In genomic region chr1:27581823-27582243, GRCh38 we compare ENCODE assay signal across 15 cellular contexts. TPM values are rescaled to one million over a fixed set of nuclear protein-coding genes. Genes with fewer than 3 reads are reported as not detected.
DNase-seq lines count a peak whose midpoint lies in the region; ATAC-seq and TF ChIP-seq lines count a peak whose summit lies in the region.
"Had no signal": no experiment of that assay in that cellular context is flagged by ENCODE, and none has a peak within 500 bp of the region (broad histone marks: within the 10 kb centered on the region; RNA-seq: fewer than 3 reads in every experiment).

No MANE protein-coding gene starts in this region.

- H3K4me2 ChIP-seq in neuronal stem cell (ENCODE audit: insufficient read depth, low read length, poor library complexity, severe bottlenecking) = no peak overlapping the region

- H3K79me1 ChIP-seq in neuronal stem cell (ENCODE audit: low read depth, low read length) = peaks cover 18% of the 10 kb centered on the region

- H2BK15ac ChIP-seq in neuronal stem cell (ENCODE audit: low read length) = no peak overlapping the region

- peak overlapping the region; percentile 61 for H3K9ac ChIP-seq in neuronal stem cell (ENCODE audit: low read depth, low read length, poor library complexity)

- no peaks in the 10 kb centered on the region for H3K9me3 ChIP-seq in adrenal gland (replicated peaks in 1 of 3)
- no peaks in the 10 kb centered on the region for H3K9me3 ChIP-seq in neuronal stem cell (replicated peaks in 1 of 2; ENCODE audit: control insufficient read depth in 2 of 2, insufficient read depth in 1 of 2, low read depth in 1 of 2, low read length in 2 of 2)
- no peaks in the 10 kb centered on the region for H3K9me3 ChIP-seq in tibial artery

- H2AK5ac ChIP-seq in neuronal stem cell (ENCODE audit: low read depth, low read length) = no peak overlapping the region

- intact Hi-C loops in adrenal gland (cut with DNase I) (no loop called here), Right ventricle myocardium superior (cut with DNase I) (no loop called here), tibial artery (cut with DNase I; ENCODE audit: low total_unique reads) (loop anchor here (2.0 kb wide), 1 partner anchor 15 kb away; no protein-coding TSS in a partner anchor)

- no peak for TF ChIP-seq CTCF in adrenal gland (IDR thresholded peaks at IDR 0.05)
- no peak for TF ChIP-seq CTCF in tibial artery (IDR thresholded peaks at IDR 0.05)

- no peak overlapping the region for H4K8ac ChIP-seq in neuronal stem cell (ENCODE audit: low read depth, low read length)

- DNase-seq in adrenal gland (peak in 5 of 7 donors; percentile 59 to 79 (median 68)), Right ventricle myocardium superior (peak; percentile 67), neuronal stem cell (ENCODE audit: low spot score) (no peak), tibial artery (peak; percentile 76 to 91), cortex of kidney (lab: John Stamatoyannopoulos, UW) (no peak), DMS 273 (lab: John Stamatoyannopoulos, UW; ENCODE audit: unreplicated experiment) (no peak), NCI-H524 treated with DMSO at 0.1 percent for 48 hours (lab: John Stamatoyannopoulos, UW) (no peak)
- DNase-seq in stimulated activated CD4-positive, alpha-beta T cell treated with anti-CD3 and anti-CD28 coated beads, Interleukin-4, amount 100 ng/mL, for 1 hour = no peak
- DNase-seq: activated B cell treated with CpG ODN at 0.5 μM for 24 hours; CD4-positive, alpha-beta T cell; NCI-H2171 treated with DMSO at 0.1 percent for 48 hours had no signal

- H3K18ac ChIP-seq in neuronal stem cell (ENCODE audit: low read length) = peak overlapping the region; percentile 74

- H3K14ac ChIP-seq in neuronal stem cell (ENCODE audit: low read length) = no peak overlapping the region

- H3K27ac ChIP-seq in adrenal gland = peak overlapping the region in 4 of 5 donors; percentile 57 to 96 (median 78)
- no peak overlapping the region for H3K27ac ChIP-seq in neuronal stem cell (replicated peaks; ENCODE audit: low read length)
- peak overlapping the region; percentile 84 to 97 for H3K27ac ChIP-seq in tibial artery
- H3K27ac ChIP-seq: SK-N-MC had no signal

- no peak overlapping the region for H2BK120ac ChIP-seq in neuronal stem cell (ENCODE audit: low read depth, low read length)

- peak overlapping the region; percentile 37 for H3K23ac ChIP-seq in neuronal stem cell (ENCODE audit: low read depth, low read length, poor library complexity)

- H3K36me3 ChIP-seq in adrenal gland (replicated peaks in 1 of 2) (no peaks in the 10 kb centered on the region), neuronal stem cell (replicated peaks in 1 of 2; ENCODE audit: control insufficient read depth in 2 of 2, insufficient read depth in 2 of 2, low read length in 2 of 2) (peaks cover 3 to 37% of the 10 kb centered on the region in 2 donors), tibial artery (no peaks in the 10 kb centered on the region)

- peak; percentile 67 for ATAC-seq in Right ventricle myocardium superior (ENCODE audit: poor library complexity)
- ATAC-seq: natural killer cell treated with Interleukin-12 subunit alpha and Interleukin-12 subunit beta and Interleukin-15 and Interleukin-18, amount 100 ng/mL, for 72 hours had no signal

- H4K91ac ChIP-seq in neuronal stem cell (ENCODE audit: low read depth, low read length, poor library complexity) = no peak overlapping the region

- H3K4me1 ChIP-seq in adrenal gland (replicated peaks in 1 of 2) (peaks cover 36 to 98% of the 10 kb centered on the region in 2 donors), neuronal stem cell (ENCODE audit: control insufficient read depth in 2 of 2, insufficient read depth in 1 of 2, low read depth in 1 of 2, low read length in 2 of 2) (peaks cover 7% of the 10 kb centered on the region in 2 donors), tibial artery (peaks cover 0 to 89% (median 53%) of the 10 kb centered on the region in 4 donors)

- H2AFZ ChIP-seq in neuronal stem cell (ENCODE audit: low read length) = no peak overlapping the region

- peak overlapping the region; percentile 49 for H2BK5ac ChIP-seq in neuronal stem cell (ENCODE audit: low read length)

- H3K4ac ChIP-seq in neuronal stem cell (ENCODE audit: low read length) = no peak overlapping the region

- 27 to 39% (median 34%) methylated on average over 6 of the region's 6 CpGs for WGBS in adrenal gland, 4 donors
- no CpG with 5 or more reads among the region's 6 CpGs for WGBS in neuronal stem cell (ENCODE audit: extremely low coverage in 2 of 2, insufficient read length in 2 of 2, insufficient replicate concordance in 1 of 2), 2 donors

- H3K27me3 ChIP-seq in adrenal gland (no peaks in the 10 kb centered on the region), neuronal stem cell (ENCODE audit: control insufficient read depth in 3 of 3, insufficient read depth in 3 of 3, low read depth in 1 of 3, low read length in 3 of 3) (no peaks in the 10 kb centered on the region), tibial artery (no peaks in the 10 kb centered on the region)

- H3K4me3 ChIP-seq in adrenal gland (no peak overlapping the region), neuronal stem cell (ENCODE audit: low read length in 2 of 2) (no peak overlapping the region), tibial artery (no peak overlapping the region)
- H3K4me3 ChIP-seq: SK-N-MC had no signal

- H2BK12ac ChIP-seq in neuronal stem cell (ENCODE audit: low read length) = no peak overlapping the region

- TF ChIP-seq POLR2A in adrenal gland (IDR thresholded peaks at IDR 0.05) = no peak

RNA-seq across cellular contexts. Expression of gene AHDC1, which starts 22.1 kb away (rescaled TPM):
- total RNA-seq in adrenal gland (100 to 1,000 TPM in 1 of 8 donors, 10 to 100 TPM in 7; 43.9 to 111 (median 71.8) TPM), Right ventricle myocardium superior (47.4 TPM)
- polyA plus RNA-seq in adrenal gland = 10 to 100 TPM; 10.4 to 98.5 (median 27.0) TPM
- 22.9 TPM for polyA plus RNA-seq in neuronal stem cell (2013, experiment 1 of 2)
- 22.9 TPM for polyA plus RNA-seq in neuronal stem cell (2013, experiment 2 of 2)

RNA-seq across cellular contexts. Expression of gene FGR, which starts 53.2 kb away (rescaled TPM):
- total RNA-seq in adrenal gland (10 to 100 TPM in 4 of 8 donors, 1 to 10 TPM in 4; 4.7 to 16.0 (median 10.4) TPM), Right ventricle myocardium superior (3.7 TPM)
- polyA plus RNA-seq in adrenal gland = 10 to 100 TPM in 2 of 3 donors, 1 to 10 TPM in 1; 6.0 to 51.9 (median 11.3) TPM
- 0.03 TPM for polyA plus RNA-seq in neuronal stem cell (2013, experiment 1 of 2)
- polyA plus RNA-seq in neuronal stem cell (2013, experiment 2 of 2) = 0.01 TPM
- total RNA-seq: G401, kidney epithelial cell had no signal

Comparison
In these comparisons a context has a peak if more than half of its experiments do, and no peak if none do; other contexts are left out.
1. DNase-seq: peak in adrenal gland (5 of 7), Right ventricle myocardium superior (single experiment) and tibial artery (2 of 2); none in neuronal stem cell (single experiment), cortex of kidney (single experiment), DMS 273 (single experiment), NCI-H524 treated with DMSO at 0.1 percent for 48 hours (single experiment) and stimulated activated CD4-positive, alpha-beta T cell treated with anti-CD3 and anti-CD28 coated beads, Interleukin-4, amount 100 ng/mL, for 1 hour (single experiment).